19 cellular contexts compared by ENCODE assay signal in the genomic region with DNA sequence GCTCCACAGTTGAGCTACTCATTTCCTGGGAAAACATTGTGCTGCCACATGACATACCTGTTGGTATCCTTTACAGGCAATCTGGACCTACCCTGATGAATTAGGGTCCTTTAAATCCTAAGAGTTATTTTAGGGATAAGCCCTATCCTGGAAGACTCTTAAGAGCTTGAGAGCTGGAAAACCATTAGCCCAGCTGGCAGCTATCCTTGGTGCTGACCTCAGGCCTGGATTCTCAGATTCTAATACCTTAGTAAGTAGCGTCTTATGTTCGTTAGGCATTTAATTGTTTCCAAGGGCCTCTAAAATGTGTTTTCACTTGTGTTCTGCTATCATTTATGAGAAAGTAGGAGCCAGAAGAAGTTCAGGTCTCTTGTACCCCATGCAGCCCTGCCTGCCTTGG.
DNase-seq lines count a peak whose midpoint lies in the region; ATAC-seq, FAIRE-seq and TF ChIP-seq lines count a peak whose summit lies in the region.
"Had no signal": no experiment of that assay in that cellular context is flagged by ENCODE, and none has a peak within 500 bp of the region (broad histone marks: within the 10 kb centered on the region; RNA-seq: fewer than 3 reads in every experiment).

No MANE protein-coding gene starts in this region.

- H3K4me3 Mint-ChIP-seq in CD4-positive, alpha-beta memory T cell = no peak overlapping the region
- H3K4me3 Mint-ChIP-seq: activated CD4-positive, alpha-beta T cell treated with anti-CD3 and anti-CD28 coated beads, Interleukin-2, amount 10 ng/mL, durations not matched to agents 7 days and 5 days; IgD-negative memory B cell; T-helper 1 cell treated with Interleukin-12 subunit alpha and Interleukin-12 subunit beta and Interleukin-4 antibody, amounts not matched to agents 30 μg/mL and 1 μg/mL, for 36 hours had no signal

- H3K9ac ChIP-seq in mammary epithelial cell (ENCODE audit: insufficient read depth, low read length) (no peak overlapping the region), keratinocyte (ENCODE audit: control insufficient read depth, extremely low read depth, insufficient read depth, low read length) (no peak overlapping the region)

- H4K20me1 ChIP-seq in mammary epithelial cell (ENCODE audit: insufficient read depth, low read length) (no peaks in the 10 kb centered on the region), keratinocyte (ENCODE audit: control insufficient read depth, extremely low read depth, insufficient read depth, low read length) (no peaks in the 10 kb centered on the region)

- no peak overlapping the region for H3K27ac ChIP-seq in mammary epithelial cell (ENCODE audit: insufficient read depth, low read depth, low read length)
- H3K27ac ChIP-seq in keratinocyte (ENCODE audit: control insufficient read depth, insufficient read depth, low read length) = no peak overlapping the region
- H3K27ac ChIP-seq in CD4-positive, alpha-beta memory T cell (ENCODE audit: low read depth, low read length) = no peak overlapping the region

- H3K4me2 ChIP-seq in mammary epithelial cell (ENCODE audit: insufficient read depth, low read depth, low read length) (no peak overlapping the region), keratinocyte (ENCODE audit: control insufficient read depth, extremely low read depth, insufficient read depth, low read depth, low read length) (no peak overlapping the region)

- no peak overlapping the region for H3K4me3 ChIP-seq in NB4 (ENCODE audit: low read depth, low read length)
- H3K4me3 ChIP-seq in mammary epithelial cell (replicated peaks in 1 of 3; ENCODE audit: insufficient read depth in 1 of 3, low read depth in 2 of 3, low read length in 3 of 3) = no peak overlapping the region
- no peak overlapping the region for H3K4me3 ChIP-seq in keratinocyte (ENCODE audit: control insufficient read depth in 2 of 3, extremely low read depth in 1 of 3, insufficient read depth in 2 of 3, low read depth in 1 of 3, low read length in 3 of 3)
- no peak overlapping the region for H3K4me3 ChIP-seq in CD4-positive, alpha-beta memory T cell (ENCODE audit: low read length in 2 of 2)

- 29% methylated on average over 2 of the region's 2 CpGs for WGBS in mammary epithelial cell (ENCODE audit: low coverage, missing lambda C conversion rate)

- H3K9me3 ChIP-seq in mammary epithelial cell (replicated peaks; ENCODE audit: insufficient read depth, low read length) (no peaks in the 10 kb centered on the region), keratinocyte (ENCODE audit: control insufficient read depth, low read depth, low read length) (no peaks in the 10 kb centered on the region)
- H3K9me3 ChIP-seq in CD4-positive, alpha-beta memory T cell (ENCODE audit: control insufficient read depth in 1 of 2, low read length in 2 of 2) = no peaks in the 10 kb centered on the region

- POLR2A ChIA-PET in CD4-positive, alpha-beta memory T cell (lab: Charles Lee; ENCODE audit: partially characterized antibody) = no interaction called here

- H3K9me3 Mint-ChIP-seq in CD4-positive, alpha-beta memory T cell = peaks cover 0 to 3% (median 0%) of the 10 kb centered on the region in 8 donors
- H3K9me3 Mint-ChIP-seq: activated CD4-positive, alpha-beta T cell treated with anti-CD3 and anti-CD28 coated beads, Interleukin-2, amount 10 ng/mL, durations not matched to agents 7 days and 5 days; T-helper 1 cell treated with Interleukin-12 subunit alpha and Interleukin-12 subunit beta and Interleukin-4 antibody, amounts not matched to agents 30 μg/mL and 1 μg/mL, for 36 hours had no signal

- H3K4me1 Mint-ChIP-seq in CD4-positive, alpha-beta memory T cell = no peaks in the 10 kb centered on the region
- H3K4me1 Mint-ChIP-seq: activated CD4-positive, alpha-beta T cell treated with anti-CD3 and anti-CD28 coated beads, Interleukin-2, amount 10 ng/mL, durations not matched to agents 7 days and 5 days; IgD-negative memory B cell had no signal

- no peaks in the 10 kb centered on the region for H3K36me3 Mint-ChIP-seq in CD4-positive, alpha-beta memory T cell
- H3K36me3 Mint-ChIP-seq: IgD-negative memory B cell had no signal

- no peaks in the 10 kb centered on the region for H3K4me1 ChIP-seq in mammary epithelial cell (ENCODE audit: insufficient read depth, low read length)
- no peaks in the 10 kb centered on the region for H3K4me1 ChIP-seq in keratinocyte (ENCODE audit: control insufficient read depth, extremely low read depth, insufficient read depth, low read length)
- H3K4me1 ChIP-seq in CD4-positive, alpha-beta memory T cell (ENCODE audit: insufficient read depth, low read length) = no peaks in the 10 kb centered on the region

- H3K36me3 ChIP-seq in mammary epithelial cell (ENCODE audit: insufficient read depth, low read length) = no peaks in the 10 kb centered on the region
- H3K36me3 ChIP-seq in keratinocyte (ENCODE audit: control insufficient read depth in 2 of 2, extremely low read depth in 1 of 2, insufficient read depth in 2 of 2, low read length in 2 of 2) = no peaks in the 10 kb centered on the region
- H3K36me3 ChIP-seq in CD4-positive, alpha-beta memory T cell (ENCODE audit: insufficient read depth, low read length) = no peaks in the 10 kb centered on the region

- H3K9me1 ChIP-seq in keratinocyte (ENCODE audit: control insufficient read depth, extremely low read depth, insufficient read depth, low read length) = no peaks in the 10 kb centered on the region

- no peak overlapping the region for H3K27ac Mint-ChIP-seq in CD4-positive, alpha-beta memory T cell
- H3K27ac Mint-ChIP-seq: activated CD4-positive, alpha-beta T cell treated with anti-CD3 and anti-CD28 coated beads, Interleukin-2, amount 10 ng/mL, durations not matched to agents 7 days and 5 days; IgD-negative memory B cell; T-helper 1 cell treated with Interleukin-12 subunit alpha and Interleukin-12 subunit beta and Interleukin-4 antibody, amounts not matched to agents 30 μg/mL and 1 μg/mL, for 36 hours had no signal

- no peak for ATAC-seq in GM21576 (IDR thresholded peaks at IDR 0.05; ENCODE audit: unreplicated experiment)

- TF ChIP-seq CTCF in NB4 (IDR thresholded peaks at IDR 0.05; ENCODE audit: low read depth, low read length) = no peak
- no peak for TF ChIP-seq CTCF in mammary epithelial cell (conservative IDR thresholded peaks at IDR 0.05 in 1 of 2, IDR thresholded peaks at IDR 0.05 in 1 of 2; ENCODE audit: extremely low read depth in 1 of 2, insufficient read depth in 1 of 2, low read depth in 1 of 2, low read length in 2 of 2)
- TF ChIP-seq CTCF in keratinocyte (optimal IDR thresholded peaks at IDR 0.05 in 1 of 3, IDR thresholded peaks at IDR 0.05 in 1 of 3, conservative IDR thresholded peaks at IDR 0.05 in 1 of 3; ENCODE audit: extremely low read depth in 1 of 3, insufficient read depth in 2 of 3, low read length in 3 of 3) = no peak

- no peaks in the 10 kb centered on the region for H3K79me2 ChIP-seq in mammary epithelial cell (ENCODE audit: insufficient read depth, low read length)
- no peaks in the 10 kb centered on the region for H3K79me2 ChIP-seq in keratinocyte (ENCODE audit: control insufficient read depth, insufficient read depth, low read length)

- peak; percentile 43 for FAIRE-seq in keratinocyte (lab: Jason Lieb, UNC)

- DNase-seq in AG08396 (ENCODE audit: low spot score) = peak; percentile 12
- peak; percentile 7 for DNase-seq in NB4 (ENCODE audit: low read depth)
- peak; percentile 25 for DNase-seq in mammary epithelial cell
- DNase-seq in keratinocyte (ENCODE audit: low read depth, low spot score) = no peak
- no peak for DNase-seq in CD4-positive, alpha-beta memory T cell
- no peak for DNase-seq in NCI-H1092 (lab: John Stamatoyannopoulos, UW)
- no peak for DNase-seq in activated effector memory CD4-positive, alpha-beta T cell treated with anti-CD3 and anti-CD28 coated beads, Interleukin-2, amount 50 U/mL, for 16 hours
- DNase-seq: activated CD4-positive, alpha-beta T cell treated with anti-CD3 and anti-CD28 coated beads, Interleukin-2, amount 10 ng/mL, durations not matched to agents 7 days and 5 days; activated T-cell treated with anti-CD3 and anti-CD28 coated beads, Interleukin-2, amount 50 U/mL, for 48 hours; amygdala; DMS79 treated with DMSO at 0.1 percent for 48 hours; kidney glomerular epithelial cell; NCI-H1436; NCI-H510A; posterior cingulate gyrus; RPMI8226 had no signal

- in situ Hi-C loops in mammary epithelial cell (cut with MboI; ENCODE audit: low sequenced_read_pairs in 2 of 2) = no loop called here

- H3K27me3 ChIP-seq in mammary epithelial cell (ENCODE audit: insufficient read depth, low read length) (no peaks in the 10 kb centered on the region), keratinocyte (ENCODE audit: control insufficient read depth, extremely low read depth, insufficient read depth, low read length) (peaks cover 5% of the 10 kb centered on the region)
- H3K27me3 ChIP-seq in CD4-positive, alpha-beta memory T cell (ENCODE audit: insufficient read depth, low read length) = no peaks in the 10 kb centered on the region

- CTCF ChIA-PET in mammary epithelial cell (lab: Charles Lee; ENCODE audit: low non-redundant PET) = no interaction called here
- CTCF ChIA-PET in CD4-positive, alpha-beta memory T cell (lab: Charles Lee; ENCODE audit: partially characterized antibody) = interaction anchor here (0.8 to 1.0 kb wide), 2 partner anchors 13 to 32 kb away, joined by 3 to 5 read pairs; no protein-coding TSS in a partner anchor

- intact Hi-C loops in mammary epithelial cell (cut with micrococcal nuclease) = no loop called here
- intact Hi-C loops in CD4-positive, alpha-beta memory T cell (cut with micrococcal nuclease) = no loop called here

- no peak for TF ChIP-seq POLR2A in NB4 (IDR thresholded peaks at IDR 0.05; ENCODE audit: extremely low read depth, insufficient read length)

- H2AFZ ChIP-seq in mammary epithelial cell (ENCODE audit: low read depth, low read length) (no peak overlapping the region), keratinocyte (ENCODE audit: control insufficient read depth, low read length) (no peak overlapping the region)

- dilution Hi-C loops in mammary epithelial cell (cut with HindIII; ENCODE audit: low sequenced_read_pairs) = no loop called here
- dilution Hi-C loops in keratinocyte (cut with MboI; ENCODE audit: extremely low pct_ligation_motif_present, low sequenced_read_pairs) = no loop called here

- H3K27me3 Mint-ChIP-seq in CD4-positive, alpha-beta memory T cell = peaks cover 2 to 7% of the 10 kb centered on the region in 2 donors

- no TSS peak for BruUV-seq in mammary epithelial cell (replicated peaks; lab: Mats Ljungman, UMichigan)

Comparison
In these comparisons a context has a peak if more than half of its experiments do, and no peak if none do; other contexts are left out.
1. DNase-seq: peak in AG08396 (single experiment), NB4 (single experiment) and mammary epithelial cell (single experiment); none in keratinocyte (single experiment), CD4-positive, alpha-beta memory T cell (0 of 5), NCI-H1092 (single experiment) and activated effector memory CD4-positive, alpha-beta T cell treated with anti-CD3 and anti-CD28 coated beads, Interleukin-2, amount 50 U/mL, for 16 hours (single experiment).